ENCODE assay signal across 8 cellular contexts in the genomic region with DNA sequence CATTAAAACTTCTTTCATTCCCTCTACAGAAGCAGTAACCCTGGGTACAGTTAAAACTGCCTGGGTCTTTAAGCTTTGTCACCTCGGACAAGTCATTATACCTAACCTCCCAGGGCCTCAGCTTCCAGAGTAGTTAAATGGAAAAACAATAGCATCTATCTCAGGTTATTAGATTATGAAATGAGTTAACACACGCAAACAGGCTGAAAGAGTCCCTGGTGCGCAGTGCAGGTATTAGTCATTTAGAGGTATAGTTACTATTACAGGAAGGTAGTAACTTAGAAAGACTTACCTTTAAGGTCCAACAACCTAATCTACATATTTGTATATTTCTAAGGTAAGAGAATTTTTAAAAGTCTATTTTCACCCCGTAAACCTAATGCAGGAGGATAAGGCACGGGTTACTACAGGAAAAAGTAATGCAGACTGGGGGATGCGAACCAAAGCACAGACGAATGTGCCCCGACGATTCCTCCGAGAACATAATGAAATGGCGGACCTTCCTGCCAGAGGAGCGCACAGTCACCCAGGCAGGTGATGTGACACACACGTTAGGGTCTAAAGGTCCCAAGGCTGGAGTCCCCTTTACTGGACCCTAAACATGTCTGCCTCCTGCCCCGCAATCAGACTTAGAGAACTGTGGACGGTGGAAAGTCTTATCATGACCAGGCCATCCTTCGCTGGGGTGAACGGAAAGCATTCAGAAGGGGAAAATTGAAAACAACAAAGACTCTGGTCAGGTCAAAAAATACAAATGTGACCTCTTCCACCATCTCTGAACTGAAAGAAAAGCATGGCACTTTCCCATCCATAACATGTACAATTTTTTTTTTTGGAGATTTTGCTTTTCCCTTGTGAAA. TPM values are rescaled to one million over a fixed set of nuclear protein-coding genes. Genes with fewer than 3 reads are reported as not detected.
DNase-seq lines count a peak whose midpoint lies in the region; ATAC-seq and TF ChIP-seq lines count a peak whose summit lies in the region.

No MANE protein-coding gene starts in this region.

- intact Hi-C loops in activated B cell treated with CpG ODN at 0.5 μM for 24 hours (cut with micrococcal nuclease): loop anchor here (5.0 to 10.0 kb wide), 2 partner anchors 546 to 614 kb away; a partner anchor contains a TSS

- H3K9ac ChIP-seq in endodermal cell (ENCODE audit: extremely low read depth, low read length, poor library complexity, severe bottlenecking): peak overlapping the region; percentile 87

- POLR2A ChIA-PET in activated B cell treated with CpG ODN at 0.5 μM for 24 hours (lab: Charles Lee): no interaction called here

- H3K36me3 Mint-ChIP-seq in activated B cell treated with CpG ODN at 0.5 μM for 24 hours (ENCODE audit: low read depth) (peaks cover 18% of the 10 kb centered on the region), endodermal cell (ENCODE audit: low read depth) (peaks cover 14% of the 10 kb centered on the region)
- peaks cover 8% of the 10 kb centered on the region for H3K36me3 Mint-ChIP-seq in natural killer cell treated with Interleukin-12 subunit alpha and Interleukin-12 subunit beta and Interleukin-15 and Interleukin-18, amount 100 ng/mL, for 72 hours

- H3K27ac ChIP-seq in 22Rv1: peak overlapping the region; percentile 94
- H3K27ac ChIP-seq in endodermal cell (ENCODE audit: low read depth, low read length): peak overlapping the region; percentile 88

- no peaks in the 10 kb centered on the region for H3K27me3 Mint-ChIP-seq in activated B cell treated with CpG ODN at 0.5 μM for 24 hours
- H3K27me3 Mint-ChIP-seq in endodermal cell (ENCODE audit: insufficient read depth): no peaks in the 10 kb centered on the region
- H3K27me3 Mint-ChIP-seq in natural killer cell treated with Interleukin-12 subunit alpha and Interleukin-12 subunit beta and Interleukin-15 and Interleukin-18, amount 100 ng/mL, for 72 hours: no peaks in the 10 kb centered on the region

- H3K4me3 ChIP-seq in H7 (ENCODE audit: insufficient read depth, low read depth, low read length) (peak overlapping the region; percentile 86), endodermal cell (ENCODE audit: low read length) (peak overlapping the region; percentile 96)

- CTCF ChIA-PET in activated B cell treated with CpG ODN at 0.5 μM for 24 hours (lab: Charles Lee): interaction anchor here (2.3 kb wide), 1 partner anchor 101 kb away, joined by 6 read pairs; no protein-coding TSS in a partner anchor

- H3K36me3 ChIP-seq in H7 (replicated peaks; ENCODE audit: control insufficient read depth, insufficient read depth, low read length) (no peaks in the 10 kb centered on the region), endodermal cell (ENCODE audit: control insufficient read depth, insufficient read depth, low read length) (peaks cover 10% of the 10 kb centered on the region)

- TF ChIP-seq CTCF in 22Rv1 (IDR thresholded peaks at IDR 0.05) (no peak), activated B cell treated with CpG ODN at 0.5 μM for 24 hours (IDR thresholded peaks at IDR 0.05) (no peak), endodermal cell (conservative IDR thresholded peaks at IDR 0.05) (no peak)

- peaks cover 3% of the 10 kb centered on the region for H3K4me1 ChIP-seq in endodermal cell (ENCODE audit: control insufficient read depth, insufficient read depth, low read length)

- H3K27me3 ChIP-seq in H7 (ENCODE audit: control insufficient read depth, insufficient read depth, low read length): no peaks in the 10 kb centered on the region
- H3K27me3 ChIP-seq in endodermal cell (ENCODE audit: control insufficient read depth, insufficient read depth, low read length, poor library complexity, severe bottlenecking): no peaks in the 10 kb centered on the region

- DNase-seq in H7 (peak; percentile 56), activated B cell treated with CpG ODN at 0.5 μM for 24 hours (no peak), endodermal cell (no peak), inferior parietal cortex (ENCODE audit: extremely low spot score) (no peak)
- DNase-seq in natural killer cell treated with Interleukin-12 subunit alpha and Interleukin-12 subunit beta and Interleukin-15 and Interleukin-18, amount 100 ng/mL, for 72 hours (ENCODE audit: low spot score): no peak

- peaks cover 52% of the 10 kb centered on the region for H3K4me1 Mint-ChIP-seq in activated B cell treated with CpG ODN at 0.5 μM for 24 hours
- peaks cover 25% of the 10 kb centered on the region for H3K4me1 Mint-ChIP-seq in endodermal cell
- peaks cover 38 to 43% of the 10 kb centered on the region in 2 donors for H3K4me1 Mint-ChIP-seq in natural killer cell treated with Interleukin-12 subunit alpha and Interleukin-12 subunit beta and Interleukin-15 and Interleukin-18, amount 100 ng/mL, for 72 hours (ENCODE audit: low read depth in 2 of 2)

- H3K27ac Mint-ChIP-seq in activated B cell treated with CpG ODN at 0.5 μM for 24 hours (peak overlapping the region; percentile 92), endodermal cell (peak overlapping the region; percentile 93)
- H3K27ac Mint-ChIP-seq in natural killer cell treated with Interleukin-12 subunit alpha and Interleukin-12 subunit beta and Interleukin-15 and Interleukin-18, amount 100 ng/mL, for 72 hours: peak overlapping the region; percentile 77 to 99

- no peaks in the 10 kb centered on the region for H3K9me3 ChIP-seq in endodermal cell (ENCODE audit: control insufficient read depth, low read length)

- no peaks in the 10 kb centered on the region for H3K9me3 Mint-ChIP-seq in activated B cell treated with CpG ODN at 0.5 μM for 24 hours
- H3K9me3 Mint-ChIP-seq in endodermal cell: no peaks in the 10 kb centered on the region
- no peaks in the 10 kb centered on the region for H3K9me3 Mint-ChIP-seq in natural killer cell treated with Interleukin-12 subunit alpha and Interleukin-12 subunit beta and Interleukin-15 and Interleukin-18, amount 100 ng/mL, for 72 hours

- peak overlapping the region; percentile 96 for H3K4me3 Mint-ChIP-seq in activated B cell treated with CpG ODN at 0.5 μM for 24 hours
- H3K4me3 Mint-ChIP-seq in endodermal cell: peak overlapping the region; percentile 99
- H3K4me3 Mint-ChIP-seq in natural killer cell treated with Interleukin-12 subunit alpha and Interleukin-12 subunit beta and Interleukin-15 and Interleukin-18, amount 100 ng/mL, for 72 hours: peak overlapping the region; percentile 98

- ATAC-seq in activated B cell treated with CpG ODN at 0.5 μM for 24 hours (ENCODE audit: low read depth) (no peak), HG03520 (IDR thresholded peaks at IDR 0.05; ENCODE audit: unreplicated experiment) (no peak), GM19351 (IDR thresholded peaks at IDR 0.05; ENCODE audit: unreplicated experiment) (no peak)
- ATAC-seq in natural killer cell treated with Interleukin-12 subunit alpha and Interleukin-12 subunit beta and Interleukin-15 and Interleukin-18, amount 100 ng/mL, for 72 hours: no peak

- WGBS in endodermal cell (ENCODE audit: insufficient coverage in 1 of 2, insufficient read length in 1 of 2), 2 experiments: 0% methylated on average over 13 to 15 of the region's 17 CpGs

RNA-seq across cellular contexts. Expression of a gene that starts 1.3 kb away (rescaled TPM):
- 140 and 142 TPM in 2 replicates for total RNA-seq in H7 (2014; rRNA removed; shearing (Covaris generic))
- 112 and 115 TPM in 2 replicates for total RNA-seq in activated B cell treated with CpG ODN at 0.5 μM for 24 hours
- total RNA-seq in endodermal cell: 100 to 1,000 TPM; 198 to 206 TPM
- polyA plus RNA-seq in endodermal cell (2013, experiment 1 of 2): 171 TPM
- polyA plus RNA-seq in endodermal cell (2013, experiment 2 of 2): 165 TPM
- total RNA-seq in natural killer cell treated with Interleukin-12 subunit alpha and Interleukin-12 subunit beta and Interleukin-15 and Interleukin-18, amount 100 ng/mL, for 72 hours: 100 to 1,000 TPM; 160 to 222 TPM
